ENCODE assay signal across 8 cellular contexts in the genomic region with DNA sequence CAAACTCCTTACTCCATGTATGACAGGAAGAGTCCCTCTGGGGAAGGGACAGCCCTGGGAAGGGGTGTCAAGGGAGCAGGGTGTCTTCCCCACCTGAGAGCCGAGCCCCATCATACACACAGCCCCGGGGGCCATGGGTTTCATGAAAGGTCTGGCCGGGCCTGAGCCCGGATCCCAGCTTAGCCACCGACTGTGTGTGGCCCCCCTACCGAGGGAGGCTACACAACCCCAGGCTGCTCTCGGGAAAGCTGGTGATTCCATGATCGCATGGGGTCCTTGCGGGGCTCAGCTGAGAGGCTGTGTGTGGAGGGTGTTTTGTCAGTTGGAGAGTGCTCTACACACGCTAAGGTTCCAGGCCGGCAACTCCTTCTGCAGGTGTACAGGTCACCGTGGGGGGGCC. TPM values are rescaled to one million over a fixed set of nuclear protein-coding genes. Genes with fewer than 3 reads are reported as not detected.
"Had no signal": no experiment of that assay in that cellular context is flagged by ENCODE, and none has a peak within 500 bp of the region (broad histone marks: within the 10 kb centered on the region; RNA-seq: fewer than 3 reads in every experiment).

No MANE protein-coding gene starts in this region.

- DNase-seq: H9, HCEC 1CT, IMR-90 had no signal

- FAIRE-seq: H54, HTR-8/SVneo, K562 had no signal

- H2AFZ ChIP-seq: GM23338 had no signal

- H3K4me2 ChIP-seq: GM23338 had no signal

- H3K4me3 Mint-ChIP-seq: GM23338, H9 had no signal

- H3K27ac Mint-ChIP-seq: GM23338, H9 had no signal

- H3K4me1 Mint-ChIP-seq: GM23338 had no signal

- ATAC-seq: GM23338, K562 had no signal

- H3K4me3 ChIP-seq: GM23338, K562 had no signal

RNA-seq across cellular contexts. Expression of a gene that starts 55.6 kb away (rescaled TPM):
- total RNA-seq: HT-29, K562 had no signal
- polyA plus RNA-seq: K562 had no signal
